In genomic region chr4:1399508-1400190, GRCh38 we compare ENCODE assay signal across 25 cellular contexts. TPM values are rescaled to one million over a fixed set of nuclear protein-coding genes. Genes with fewer than 3 reads are reported as not detected.
DNase-seq lines count a peak whose midpoint lies in the region; ATAC-seq and TF ChIP-seq lines count a peak whose summit lies in the region.
"Had no signal": no experiment of that assay in that cellular context is flagged by ENCODE, and none has a peak within 500 bp of the region (broad histone marks: within the 10 kb centered on the region; RNA-seq: fewer than 3 reads in every experiment).

No MANE protein-coding gene starts in this region.

- no peak overlapping the region for H3K4me3 Mint-ChIP-seq in activated CD8-positive, alpha-beta memory T cell treated with anti-CD3 and anti-CD28 coated beads, Interleukin-2, amount 10 ng/mL, durations not matched to agents 7 days and 5 days
- H3K4me3 Mint-ChIP-seq in HFFc6: peak overlapping the region; percentile 71
- H3K4me3 Mint-ChIP-seq in progenitor cell of endocrine pancreas (ENCODE audit: low read depth): no peak overlapping the region
- H3K4me3 Mint-ChIP-seq: activated T-helper 1 cell treated with anti-CD3 and anti-CD28 coated beads, Interleukin-12 subunit alpha, Interleukin-12 subunit beta, Interleukin-2, Interleukin-4 antibody, amounts not matched to agents 30 ng/mL and 10 ng/mL and 1 ng/mL, durations not matched to agents 14 hours and 24 hours and 36 hours; brain; endodermal cell had no signal

- ATAC-seq in activated CD8-positive, alpha-beta memory T cell treated with anti-CD3 and anti-CD28 coated beads, Interleukin-2, amount 10 ng/mL, durations not matched to agents 7 days and 5 days: no peak
- ATAC-seq in HG03378 (IDR thresholded peaks at IDR 0.05; ENCODE audit: unreplicated experiment) (no peak), GM18502 (IDR thresholded peaks at IDR 0.05; ENCODE audit: poor library complexity, unreplicated experiment) (no peak)
- ATAC-seq: A549 had no signal

- DNase-seq in activated CD8-positive, alpha-beta memory T cell treated with anti-CD3 and anti-CD28 coated beads, Interleukin-2, amount 50 U/mL, for 48 hours: peak; percentile 25
- DNase-seq in activated CD8-positive, alpha-beta memory T cell treated with anti-CD3 and anti-CD28 coated beads, Interleukin-2, amount 10 ng/mL, durations not matched to agents 7 days and 5 days: no peak
- DNase-seq in HFFc6 (no peak), epidermal melanocyte (ENCODE audit: insufficient read length, low spot score) (peak; percentile 17), progenitor cell of endocrine pancreas (ENCODE audit: low spot score, unreplicated experiment) (peak; percentile 5), cortex of kidney (lab: John Stamatoyannopoulos, UW) (no peak)
- DNase-seq: activated CD8-positive, alpha-beta memory T cell treated with anti-CD3 and anti-CD28 coated beads for 24 hours; C1 segment of cervical spinal cord; colonic mucosa; endodermal cell; NCI-H2029; NCI-H345; NCI-H82; stimulated activated CD4-positive, alpha-beta T cell treated with anti-CD3 and anti-CD28 coated beads, Interleukin-12 subunit alpha, Interleukin-12 subunit beta, amount 100 ng/mL, for 4 hours; T1000 had no signal

- H3K27me3 Mint-ChIP-seq in activated CD8-positive, alpha-beta memory T cell treated with anti-CD3 and anti-CD28 coated beads, Interleukin-2, amount 10 ng/mL, durations not matched to agents 7 days and 5 days: peaks cover 22% of the 10 kb centered on the region
- H3K27me3 Mint-ChIP-seq in HFFc6 (ENCODE audit: insufficient read depth) (peaks cover 4% of the 10 kb centered on the region), progenitor cell of endocrine pancreas (peaks cover 4% of the 10 kb centered on the region)

- H3K36me3 Mint-ChIP-seq in activated CD8-positive, alpha-beta memory T cell treated with anti-CD3 and anti-CD28 coated beads, Interleukin-2, amount 10 ng/mL, durations not matched to agents 7 days and 5 days: peaks cover 13% of the 10 kb centered on the region
- H3K36me3 Mint-ChIP-seq in HFFc6 (ENCODE audit: low read depth) (peaks cover 6% of the 10 kb centered on the region), progenitor cell of endocrine pancreas (ENCODE audit: insufficient read depth) (peaks cover 7% of the 10 kb centered on the region)

- no peak for TF ChIP-seq CTCF in HFFc6 (IDR thresholded peaks at IDR 0.05)
- TF ChIP-seq CTCF in progenitor cell of endocrine pancreas (IDR thresholded peaks at IDR 0.05; ENCODE audit: unreplicated experiment): no peak

- no peak overlapping the region for H3K27ac Mint-ChIP-seq in activated CD8-positive, alpha-beta memory T cell treated with anti-CD3 and anti-CD28 coated beads, Interleukin-2, amount 10 ng/mL, durations not matched to agents 7 days and 5 days
- H3K27ac Mint-ChIP-seq in HFFc6: no peak overlapping the region
- no peak overlapping the region for H3K27ac Mint-ChIP-seq in progenitor cell of endocrine pancreas
- H3K27ac Mint-ChIP-seq: activated T-helper 1 cell treated with anti-CD3 and anti-CD28 coated beads, Interleukin-12 subunit alpha, Interleukin-12 subunit beta, Interleukin-2, Interleukin-4 antibody, amounts not matched to agents 30 ng/mL and 10 ng/mL and 1 ng/mL, durations not matched to agents 14 hours and 24 hours and 36 hours; brain; endodermal cell had no signal

- CTCF ChIA-PET in activated CD8-positive, alpha-beta memory T cell treated with anti-CD3 and anti-CD28 coated beads, Interleukin-2, amount 10 ng/mL, durations not matched to agents 7 days and 5 days (lab: Charles Lee): no interaction called here

- no peaks in the 10 kb centered on the region for H3K4me1 Mint-ChIP-seq in activated CD8-positive, alpha-beta memory T cell treated with anti-CD3 and anti-CD28 coated beads, Interleukin-2, amount 10 ng/mL, durations not matched to agents 7 days and 5 days
- H3K4me1 Mint-ChIP-seq in HFFc6 (ENCODE audit: low read depth): no peaks in the 10 kb centered on the region
- H3K4me1 Mint-ChIP-seq in progenitor cell of endocrine pancreas (ENCODE audit: low read depth): no peaks in the 10 kb centered on the region
- H3K4me1 Mint-ChIP-seq: brain, endodermal cell had no signal

- peaks cover 7% of the 10 kb centered on the region for H3K9me3 Mint-ChIP-seq in activated CD8-positive, alpha-beta memory T cell treated with anti-CD3 and anti-CD28 coated beads, Interleukin-2, amount 10 ng/mL, durations not matched to agents 7 days and 5 days (ENCODE audit: low read depth)
- peaks cover 20% of the 10 kb centered on the region for H3K9me3 Mint-ChIP-seq in HFFc6
- H3K9me3 Mint-ChIP-seq in progenitor cell of endocrine pancreas (ENCODE audit: low read depth): peaks cover 3% of the 10 kb centered on the region

RNA-seq across cellular contexts. Expression of gene NKX1-1, which starts 6.6 kb away (rescaled TPM):
- total RNA-seq in activated CD8-positive, alpha-beta memory T cell treated with anti-CD3 and anti-CD28 coated beads, Interleukin-2, amount 10 ng/mL, durations not matched to agents 7 days and 5 days: not detected
- total RNA-seq in HFFc6 (2021; fragmentation: NEBNext Ultra II Directional; extraction: Animal tissue kit (Norgen Biotek cat#: 25700)): not detected
- not detected in 2 replicates for total RNA-seq in progenitor cell of endocrine pancreas
- total RNA-seq: activated T-helper 1 cell treated with anti-CD3 and anti-CD28 coated beads, Interleukin-12 subunit alpha, Interleukin-12 subunit beta, Interleukin-2, Interleukin-4 antibody, amounts not matched to agents 30 ng/mL and 10 ng/mL and 1 ng/mL, durations not matched to agents 14 hours and 24 hours and 36 hours; colonic mucosa; endodermal cell; liver; mucosa of gallbladder; Peyer's patch; renal cortical epithelial cell; urinary bladder had no signal

RNA-seq across cellular contexts. Expression of gene UVSSA, which starts 52.6 kb away (rescaled TPM):
- 10 to 100 TPM; 18.2 to 25.2 TPM for total RNA-seq in activated CD8-positive, alpha-beta memory T cell treated with anti-CD3 and anti-CD28 coated beads, Interleukin-2, amount 10 ng/mL, durations not matched to agents 7 days and 5 days
- total RNA-seq in HFFc6 (2021; fragmentation: NEBNext Ultra II Directional; extraction: Animal tissue kit (Norgen Biotek cat#: 25700)): 1 to 10 TPM; 7.7 to 9.0 (median 8.7) TPM
- 32.5 and 39.5 TPM in 2 replicates for total RNA-seq in progenitor cell of endocrine pancreas

Comparison
In these comparisons a context has a peak if more than half of its experiments do, and no peak if none do; other contexts are left out.
1. DNase-seq: peak in activated CD8-positive, alpha-beta memory T cell treated with anti-CD3 and anti-CD28 coated beads, Interleukin-2, amount 50 U/mL, for 48 hours (single experiment), epidermal melanocyte (single experiment) and progenitor cell of endocrine pancreas (single experiment); none in activated CD8-positive, alpha-beta memory T cell treated with anti-CD3 and anti-CD28 coated beads, Interleukin-2, amount 10 ng/mL, durations not matched to agents 7 days and 5 days (single experiment), HFFc6 (single experiment) and cortex of kidney (single experiment).